In genomic region chr6:42938987-42939809, GRCh38 we compare ENCODE assay signal across 1 cellular context.
TF ChIP-seq lines count a peak whose summit lies in the region.

No MANE protein-coding gene starts in this region.

TF ChIP-seq in HepG2, 621 proteins besides CTCF, POLR2A, EP300 and RAD21 (continued from another document and continues in another):
- TF ChIP-seq ZNF646 (CRISPR knock-in tag; IDR thresholded peaks at IDR 0.05) (peak; percentile 74), ZNF280B (CRISPR knock-in tag; IDR thresholded peaks at IDR 0.05; ENCODE audit: borderline replicate concordance) (peak; percentile 98), HMG20A (CRISPR knock-in tag; IDR thresholded peaks at IDR 0.05; ENCODE audit: borderline replicate concordance) (peak; percentile 54; the same call in 1 of the 2 replicates), JUN (CRISPR knock-in tag; IDR thresholded peaks at IDR 0.05) (peak; percentile 86), CREB1 (IDR thresholded peaks at IDR 0.05) (0 out of 2 replicates have a peak, but pooled peaks have one; percentile 15), CREB1 (CRISPR knock-in tag; IDR thresholded peaks at IDR 0.05) (no peak; the same call in 1 of the 2 replicates), CBX5 (CRISPR knock-in tag; IDR thresholded peaks at IDR 0.05; ENCODE audit: borderline replicate concordance) (peak; percentile 78; the same call in 1 of the 2 replicates), DZIP1 (CRISPR knock-in tag; IDR thresholded peaks at IDR 0.05) (no peak), FOXA1 (IDR thresholded peaks at IDR 0.05) (no peak), FOXA1 (CRISPR knock-in tag; IDR thresholded peaks at IDR 0.05) (peak; percentile 94), DR1 (CRISPR knock-in tag; IDR thresholded peaks at IDR 0.05) (no peak), SIN3A (IDR thresholded peaks at IDR 0.05; ENCODE audit: borderline replicate concordance, low read depth, low read length) (no peak), SRSF4 (IDR thresholded peaks at IDR 0.05; ENCODE audit: low read depth, low read length, poor library complexity, severe bottlenecking) (no peak), ATF6 (CRISPR knock-in tag; conservative IDR thresholded peaks at IDR 0.05) (no peak), ZNF431 (CRISPR knock-in tag; IDR thresholded peaks at IDR 0.05; ENCODE audit: borderline replicate concordance, low read depth) (peak; percentile 25; the same call in 1 of the 2 replicates), KLF15 (CRISPR knock-in tag; IDR thresholded peaks at IDR 0.05; ENCODE audit: borderline replicate concordance) (no peak), ZNF276 (CRISPR knock-in tag; IDR thresholded peaks at IDR 0.05; ENCODE audit: low read depth) (peak; percentile 84; the same call in 1 of the 2 replicates), ZNF639 (CRISPR knock-in tag; conservative IDR thresholded peaks at IDR 0.05) (0 out of 2 replicates have a peak, but pooled peaks have one; percentile 30), PBX3 (CRISPR knock-in tag; IDR thresholded peaks at IDR 0.05; ENCODE audit: borderline replicate concordance) (no peak), KMT2B (CRISPR knock-in tag; IDR thresholded peaks at IDR 0.05) (peak; percentile 54; the same call in 1 of the 2 replicates), ELF3 (CRISPR knock-in tag; IDR thresholded peaks at IDR 0.05) (peak; percentile 84), MTA3 (CRISPR knock-in tag; IDR thresholded peaks at IDR 0.05) (no peak), ARHGAP35 (CRISPR knock-in tag; IDR thresholded peaks at IDR 0.05; ENCODE audit: borderline replicate concordance) (0 out of 2 replicates have a peak, but pooled peaks have one; percentile 76), ZMYM4 (CRISPR knock-in tag; IDR thresholded peaks at IDR 0.05) (peak; percentile 88), FOXK1 (CRISPR knock-in tag; IDR thresholded peaks at IDR 0.05; ENCODE audit: borderline replicate concordance, low read depth) (no peak), ZHX2 (IDR thresholded peaks at IDR 0.05; ENCODE audit: low read depth) (peak; percentile 65), ZHX2 (CRISPR knock-in tag; IDR thresholded peaks at IDR 0.05; ENCODE audit: borderline replicate concordance) (no peak)
